1 cellular context compared by ENCODE assay signal in genomic region chr13:80307401-80307987, GRCh38.
TF ChIP-seq lines count a peak whose summit lies in the region.

No MANE protein-coding gene starts in this region.

TF ChIP-seq in IMR-90, 13 proteins besides CTCF, POLR2A, EP300 and RAD21:
- TF ChIP-seq, protein P1, sequence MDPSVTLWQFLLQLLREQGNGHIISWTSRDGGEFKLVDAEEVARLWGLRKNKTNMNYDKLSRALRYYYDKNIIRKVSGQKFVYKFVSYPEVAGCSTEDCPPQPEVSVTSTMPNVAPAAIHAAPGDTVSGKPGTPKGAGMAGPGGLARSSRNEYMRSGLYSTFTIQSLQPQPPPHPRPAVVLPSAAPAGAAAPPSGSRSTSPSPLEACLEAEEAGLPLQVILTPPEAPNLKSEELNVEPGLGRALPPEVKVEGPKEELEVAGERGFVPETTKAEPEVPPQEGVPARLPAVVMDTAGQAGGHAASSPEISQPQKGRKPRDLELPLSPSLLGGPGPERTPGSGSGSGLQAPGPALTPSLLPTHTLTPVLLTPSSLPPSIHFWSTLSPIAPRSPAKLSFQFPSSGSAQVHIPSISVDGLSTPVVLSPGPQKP (IDR thresholded peaks at IDR 0.05; ENCODE audit: borderline replicate concordance, low read depth, low read length) = no peak
- no peak for TF ChIP-seq MXI1 (IDR thresholded peaks at IDR 0.05; ENCODE audit: borderline replicate concordance, low read depth, low read length)
- TF ChIP-seq RCOR1 (IDR thresholded peaks at IDR 0.05; ENCODE audit: insufficient replicate concordance, low read length) = no peak
- TF ChIP-seq NFE2L2 (IDR thresholded peaks at IDR 0.05; ENCODE audit: low read depth, low read length) = no peak
- no peak for TF ChIP-seq SMC3 (IDR thresholded peaks at IDR 0.05; ENCODE audit: low read depth, low read length)
- no peak for TF ChIP-seq BHLHE40 (IDR thresholded peaks at IDR 0.05; ENCODE audit: low read depth, low read length)
